ENCODE assay signal across 1 cellular context in the genomic region with DNA sequence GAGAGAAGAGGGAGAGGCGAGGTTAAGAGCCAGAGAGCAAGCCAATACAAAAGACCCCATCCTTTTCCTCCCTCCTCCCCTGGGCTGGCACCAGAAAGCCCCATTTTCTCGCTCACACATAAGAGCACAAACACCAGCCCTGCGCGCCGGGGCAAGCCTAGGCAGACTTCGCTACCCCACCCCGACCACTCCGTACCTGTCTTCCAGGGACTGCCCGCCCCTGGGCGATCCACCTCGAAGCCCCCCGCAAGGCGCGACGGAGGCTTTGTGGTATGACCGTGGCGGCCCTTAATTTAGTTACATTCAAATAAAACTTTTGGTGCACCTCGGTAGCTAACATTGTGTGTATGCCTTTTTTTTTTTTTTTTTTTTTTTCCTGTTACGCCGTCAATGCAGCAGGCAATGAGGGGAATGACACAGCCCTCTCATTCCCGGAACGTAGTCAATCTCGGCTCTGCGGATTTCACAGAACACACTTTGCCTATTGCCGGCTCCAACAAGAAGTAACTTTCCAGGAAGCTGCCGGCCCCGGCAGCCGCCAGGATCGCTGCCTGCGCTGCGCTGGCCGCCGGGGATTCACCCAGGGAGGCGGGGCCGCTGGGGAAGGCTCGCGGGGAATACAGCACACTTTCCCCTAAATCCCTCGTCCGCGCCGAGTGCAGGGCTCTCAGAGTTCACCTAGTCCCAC.
TF ChIP-seq lines count a peak whose summit lies in the region.

No MANE protein-coding gene starts in this region.

TF ChIP-seq in IMR-90, 13 proteins besides CTCF, POLR2A, EP300 and RAD21:
- no peak for TF ChIP-seq BHLHE40 (IDR thresholded peaks at IDR 0.05; ENCODE audit: low read depth, low read length)
- TF ChIP-seq, protein P1, sequence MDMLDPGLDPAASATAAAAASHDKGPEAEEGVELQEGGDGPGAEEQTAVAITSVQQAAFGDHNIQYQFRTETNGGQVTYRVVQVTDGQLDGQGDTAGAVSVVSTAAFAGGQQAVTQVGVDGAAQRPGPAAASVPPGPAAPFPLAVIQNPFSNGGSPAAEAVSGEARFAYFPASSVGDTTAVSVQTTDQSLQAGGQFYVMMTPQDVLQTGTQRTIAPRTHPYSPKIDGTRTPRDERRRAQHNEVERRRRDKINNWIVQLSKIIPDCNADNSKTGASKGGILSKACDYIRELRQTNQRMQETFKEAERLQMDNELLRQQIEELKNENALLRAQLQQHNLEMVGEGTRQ (IDR thresholded peaks at IDR 0.05; ENCODE audit: low read depth, low read length): no peak
- TF ChIP-seq, protein P2, sequence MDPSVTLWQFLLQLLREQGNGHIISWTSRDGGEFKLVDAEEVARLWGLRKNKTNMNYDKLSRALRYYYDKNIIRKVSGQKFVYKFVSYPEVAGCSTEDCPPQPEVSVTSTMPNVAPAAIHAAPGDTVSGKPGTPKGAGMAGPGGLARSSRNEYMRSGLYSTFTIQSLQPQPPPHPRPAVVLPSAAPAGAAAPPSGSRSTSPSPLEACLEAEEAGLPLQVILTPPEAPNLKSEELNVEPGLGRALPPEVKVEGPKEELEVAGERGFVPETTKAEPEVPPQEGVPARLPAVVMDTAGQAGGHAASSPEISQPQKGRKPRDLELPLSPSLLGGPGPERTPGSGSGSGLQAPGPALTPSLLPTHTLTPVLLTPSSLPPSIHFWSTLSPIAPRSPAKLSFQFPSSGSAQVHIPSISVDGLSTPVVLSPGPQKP (IDR thresholded peaks at IDR 0.05; ENCODE audit: borderline replicate concordance, low read depth, low read length): no peak
- no peak; the same call in 1 of the 2 replicates for TF ChIP-seq MAZ (IDR thresholded peaks at IDR 0.05; ENCODE audit: borderline replicate concordance, low read depth, low read length)
- TF ChIP-seq MXI1 (IDR thresholded peaks at IDR 0.05; ENCODE audit: borderline replicate concordance, low read depth, low read length): no peak
